Comparison of ENCODE assay signal across 1 cellular context in genomic region chr14:73234586-73235394, GRCh38.
TF ChIP-seq lines count a peak whose summit lies in the region.

No MANE protein-coding gene starts in this region.

TF ChIP-seq in neural cell, 6 proteins besides CTCF, POLR2A, EP300 and RAD21 (continued from another document):
- TF ChIP-seq REST (IDR thresholded peaks at IDR 0.05; ENCODE audit: borderline replicate concordance) (no peak), MXI1 (conservative IDR thresholded peaks at IDR 0.05; ENCODE audit: poor library complexity, severe bottlenecking) (no peak), EZH2 (IDR thresholded peaks at IDR 0.05; ENCODE audit: borderline replicate concordance, insufficient read depth, low read length, poor library complexity, severe bottlenecking) (no peak)
